19 cellular contexts compared by ENCODE assay signal in genomic region chr4:20283039-20283438, GRCh38. TPM values are rescaled to one million over a fixed set of nuclear protein-coding genes. Genes with fewer than 3 reads are reported as not detected.
DNase-seq lines count a peak whose midpoint lies in the region; ATAC-seq and TF ChIP-seq lines count a peak whose summit lies in the region.
"Had no signal": no experiment of that assay in that cellular context is flagged by ENCODE, and none has a peak within 500 bp of the region (broad histone marks: within the 10 kb centered on the region; RNA-seq: fewer than 3 reads in every experiment).

No MANE protein-coding gene starts in this region.

- H3K9me3 ChIP-seq in HUES64 (ENCODE audit: insufficient read depth, low read depth, low read length) (no peaks in the 10 kb centered on the region), endodermal cell (ENCODE audit: control insufficient read depth, low read length) (no peaks in the 10 kb centered on the region)
- H3K9me3 ChIP-seq: A549; BLaER1 treated with 17β-estradiol and CSF1 and Interleukin-3, amounts not matched to agents 10 nM and 100 nM had no signal

- H3K4me2 ChIP-seq in GM23338 = peak overlapping the region; percentile 21
- H3K4me2 ChIP-seq: A549; BLaER1 treated with 17β-estradiol and CSF1 and Interleukin-3, amounts not matched to agents 10 nM and 100 nM had no signal

- ATAC-seq in GM23338 (peak; percentile 99), HG02798 (IDR thresholded peaks at IDR 0.05; ENCODE audit: poor library complexity, unreplicated experiment) (no peak), GM18909 (IDR thresholded peaks at IDR 0.05; ENCODE audit: poor library complexity, unreplicated experiment) (no peak)
- ATAC-seq: A549; CD8-positive, alpha-beta T cell had no signal

- H4K20me1 ChIP-seq in GM23338 (replicated peaks; ENCODE audit: insufficient read depth) = no peaks in the 10 kb centered on the region
- H4K20me1 ChIP-seq: BLaER1 treated with 17β-estradiol and CSF1 and Interleukin-3, amounts not matched to agents 10 nM and 100 nM had no signal

- H3K27ac Mint-ChIP-seq in GM23338 = no peak overlapping the region
- no peak overlapping the region for H3K27ac Mint-ChIP-seq in endodermal cell
- H3K27ac Mint-ChIP-seq: CD8-positive, alpha-beta T cell; IgD-negative memory B cell had no signal

- WGBS in HUES64 = 12% methylated on average over 4 of the region's 4 CpGs
- 19% methylated on average over 4 of the region's 4 CpGs; no CpG with 5 or more reads in 1 of the 2 experiments for WGBS in endodermal cell (ENCODE audit: insufficient coverage in 1 of 2, insufficient read length in 1 of 2), 2 experiments

- H3K9me2 ChIP-seq in GM23338 (ENCODE audit: insufficient read depth) = no peaks in the 10 kb centered on the region; the same call in 1 of the 2 replicates

- H3K27me3 Mint-ChIP-seq in GM23338 (ENCODE audit: insufficient read depth, low read depth, poor library complexity) (peaks cover 2% of the 10 kb centered on the region), endodermal cell (ENCODE audit: insufficient read depth) (peaks cover 22% of the 10 kb centered on the region)
- H3K27me3 Mint-ChIP-seq: IgD-negative memory B cell had no signal

- H3K4me3 ChIP-seq in GM23338 (no peak overlapping the region), HUES64 (ENCODE audit: low read length) (no peak overlapping the region), endodermal cell (ENCODE audit: low read length) (no peak overlapping the region)
- H3K4me3 ChIP-seq: A549; BLaER1 treated with 17β-estradiol and CSF1 and Interleukin-3, amounts not matched to agents 10 nM and 100 nM had no signal

- no peaks in the 10 kb centered on the region for H3K36me3 Mint-ChIP-seq in GM23338 (ENCODE audit: low read depth)
- no peaks in the 10 kb centered on the region for H3K36me3 Mint-ChIP-seq in endodermal cell (ENCODE audit: low read depth)
- H3K36me3 Mint-ChIP-seq: CD8-positive, alpha-beta T cell; IgD-negative memory B cell had no signal

- H3K36me3 ChIP-seq in GM23338 (ENCODE audit: insufficient read depth) (no peaks in the 10 kb centered on the region), HUES64 (ENCODE audit: insufficient read depth, low read length) (no peaks in the 10 kb centered on the region), endodermal cell (ENCODE audit: control insufficient read depth, insufficient read depth, low read length) (no peaks in the 10 kb centered on the region)
- H3K36me3 ChIP-seq: BLaER1 treated with 17β-estradiol and CSF1 and Interleukin-3, amounts not matched to agents 10 nM and 100 nM had no signal

- no peak overlapping the region for H3K9ac ChIP-seq in HUES64 (ENCODE audit: low read depth, low read length)
- no peak overlapping the region for H3K9ac ChIP-seq in endodermal cell (ENCODE audit: extremely low read depth, low read length, poor library complexity, severe bottlenecking)
- H3K9ac ChIP-seq: BLaER1 treated with 17β-estradiol and CSF1 and Interleukin-3, amounts not matched to agents 10 nM and 100 nM had no signal

- H3K4me3 Mint-ChIP-seq in GM23338 = no peak overlapping the region
- H3K4me3 Mint-ChIP-seq in endodermal cell = no peak overlapping the region
- H3K4me3 Mint-ChIP-seq: CD8-positive, alpha-beta T cell; IgD-negative memory B cell had no signal

- TF ChIP-seq CTCF in GM23338 (conservative IDR thresholded peaks at IDR 0.05; ENCODE audit: low read depth in 2 of 2) (no peak), endodermal cell (conservative IDR thresholded peaks at IDR 0.05) (no peak)

- H2AFZ ChIP-seq in GM23338 = no peak overlapping the region

- H3K79me2 ChIP-seq in GM23338 (replicated peaks; ENCODE audit: insufficient read depth) = no peaks in the 10 kb centered on the region

- no peaks in the 10 kb centered on the region for H3F3A ChIP-seq in GM23338 (replicated peaks; ENCODE audit: low read depth)

- H3K4me1 ChIP-seq in GM23338 (ENCODE audit: insufficient read depth) (peaks cover 32% of the 10 kb centered on the region), HUES64 (ENCODE audit: insufficient read depth, low read length) (peaks cover 51% of the 10 kb centered on the region), endodermal cell (ENCODE audit: control insufficient read depth, insufficient read depth, low read length) (peaks cover 17% of the 10 kb centered on the region)
- H3K4me1 ChIP-seq: A549; BLaER1 treated with 17β-estradiol and CSF1 and Interleukin-3, amounts not matched to agents 10 nM and 100 nM had no signal

- H3K27me3 ChIP-seq in GM23338 (ENCODE audit: insufficient read depth) (no peaks in the 10 kb centered on the region), HUES64 (ENCODE audit: insufficient read depth, low read length) (no peaks in the 10 kb centered on the region), endodermal cell (ENCODE audit: control insufficient read depth, insufficient read depth, low read length, poor library complexity, severe bottlenecking) (no peaks in the 10 kb centered on the region)
- H3K27me3 ChIP-seq: BLaER1 treated with 17β-estradiol and CSF1 and Interleukin-3, amounts not matched to agents 10 nM and 100 nM had no signal

- H3K4me1 Mint-ChIP-seq in GM23338 (peaks cover 53% of the 10 kb centered on the region), endodermal cell (peaks cover 44% of the 10 kb centered on the region)
- H3K4me1 Mint-ChIP-seq: IgD-negative memory B cell had no signal

- DNase-seq in GM23338 (ENCODE audit: low spot score) (peak; percentile 94), endodermal cell (peak; percentile 90), iPS-NIHi7 (ENCODE audit: extremely low spot score) (peak; percentile 76), Ammon's horn (ENCODE audit: low spot score) (no peak), mesenteric fat pad (ENCODE audit: low spot score) (no peak)
- DNase-seq: CD8-positive, alpha-beta T cell; DMS53; EL; GOT3; NCI-H1105; NCI-H2081; NCI-H524 treated with DMSO at 0.1 percent for 48 hours had no signal

- H3K27ac ChIP-seq in GM23338 (ENCODE audit: low read depth) (no peak overlapping the region), HUES64 (ENCODE audit: low read depth, low read length) (peak overlapping the region; percentile 41; the same call in 1 of the 2 replicates), endodermal cell (ENCODE audit: low read depth, low read length) (no peak overlapping the region)
- H3K27ac ChIP-seq: A549; BLaER1 treated with 17β-estradiol and CSF1 and Interleukin-3, amounts not matched to agents 10 nM and 100 nM; HL-60 had no signal

- H3K9me3 Mint-ChIP-seq in GM23338 = no peaks in the 10 kb centered on the region
- H3K9me3 Mint-ChIP-seq in endodermal cell = no peaks in the 10 kb centered on the region
- H3K9me3 Mint-ChIP-seq: IgD-negative memory B cell had no signal

TF ChIP-seq in GM23338, 12 proteins besides CTCF, POLR2A, EP300 and RAD21 (continues in another document):
- TF ChIP-seq EZH2phosphoT487 (IDR thresholded peaks at IDR 0.05; ENCODE audit: unreplicated experiment) (no peak), CREB1 (CRISPR knock-in tag; IDR thresholded peaks at IDR 0.05; ENCODE audit: low read depth) (peak; percentile 49; the same call in 1 of the 2 replicates), ZNF114 (CRISPR knock-in tag; IDR thresholded peaks at IDR 0.05) (no peak), EZH2 (IDR thresholded peaks at IDR 0.05; ENCODE audit: low read depth, unreplicated experiment) (no peak), POLR2AphosphoS5 (IDR thresholded peaks at IDR 0.05; ENCODE audit: low read depth) (no peak)
- TF ChIP-seq, protein P1, sequence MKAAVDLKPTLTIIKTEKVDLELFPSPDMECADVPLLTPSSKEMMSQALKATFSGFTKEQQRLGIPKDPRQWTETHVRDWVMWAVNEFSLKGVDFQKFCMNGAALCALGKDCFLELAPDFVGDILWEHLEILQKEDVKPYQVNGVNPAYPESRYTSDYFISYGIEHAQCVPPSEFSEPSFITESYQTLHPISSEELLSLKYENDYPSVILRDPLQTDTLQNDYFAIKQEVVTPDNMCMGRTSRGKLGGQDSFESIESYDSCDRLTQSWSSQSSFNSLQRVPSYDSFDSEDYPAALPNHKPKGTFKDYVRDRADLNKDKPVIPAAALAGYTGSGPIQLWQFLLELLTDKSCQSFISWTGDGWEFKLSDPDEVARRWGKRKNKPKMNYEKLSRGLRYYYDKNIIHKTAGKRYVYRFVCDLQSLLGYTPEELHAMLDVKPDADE (IDR thresholded peaks at IDR 0.05) = no peak
- TF ChIP-seq, protein P2, sequence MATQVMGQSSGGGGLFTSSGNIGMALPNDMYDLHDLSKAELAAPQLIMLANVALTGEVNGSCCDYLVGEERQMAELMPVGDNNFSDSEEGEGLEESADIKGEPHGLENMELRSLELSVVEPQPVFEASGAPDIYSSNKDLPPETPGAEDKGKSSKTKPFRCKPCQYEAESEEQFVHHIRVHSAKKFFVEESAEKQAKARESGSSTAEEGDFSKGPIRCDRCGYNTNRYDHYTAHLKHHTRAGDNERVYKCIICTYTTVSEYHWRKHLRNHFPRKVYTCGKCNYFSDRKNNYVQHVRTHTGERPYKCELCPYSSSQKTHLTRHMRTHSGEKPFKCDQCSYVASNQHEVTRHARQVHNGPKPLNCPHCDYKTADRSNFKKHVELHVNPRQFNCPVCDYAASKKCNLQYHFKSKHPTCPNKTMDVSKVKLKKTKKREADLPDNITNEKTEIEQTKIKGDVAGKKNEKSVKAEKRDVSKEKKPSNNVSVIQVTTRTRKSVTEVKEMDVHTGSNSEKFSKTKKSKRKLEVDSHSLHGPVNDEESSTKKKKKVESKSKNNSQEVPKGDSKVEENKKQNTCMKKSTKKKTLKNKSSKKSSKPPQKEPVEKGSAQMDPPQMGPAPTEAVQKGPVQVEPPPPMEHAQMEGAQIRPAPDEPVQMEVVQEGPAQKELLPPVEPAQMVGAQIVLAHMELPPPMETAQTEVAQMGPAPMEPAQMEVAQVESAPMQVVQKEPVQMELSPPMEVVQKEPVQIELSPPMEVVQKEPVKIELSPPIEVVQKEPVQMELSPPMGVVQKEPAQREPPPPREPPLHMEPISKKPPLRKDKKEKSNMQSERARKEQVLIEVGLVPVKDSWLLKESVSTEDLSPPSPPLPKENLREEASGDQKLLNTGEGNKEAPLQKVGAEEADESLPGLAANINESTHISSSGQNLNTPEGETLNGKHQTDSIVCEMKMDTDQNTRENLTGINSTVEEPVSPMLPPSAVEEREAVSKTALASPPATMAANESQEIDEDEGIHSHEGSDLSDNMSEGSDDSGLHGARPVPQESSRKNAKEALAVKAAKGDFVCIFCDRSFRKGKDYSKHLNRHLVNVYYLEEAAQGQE (IDR thresholded peaks at IDR 0.05; ENCODE audit: unreplicated experiment) = no peak

RNA-seq across cellular contexts. Expression of gene SLIT2, which starts 31.3 kb away (rescaled TPM):
- total RNA-seq in GM23338 (2014; rRNA removed; shearing (Covaris generic)) = 5.6 and 5.7 TPM in 2 replicates
- 4.9 and 5.2 TPM in 2 replicates for polyA plus RNA-seq in GM23338 (2016; fragmentation: Nextera tagmentation; extraction: Ambion mirVana)
- polyA plus RNA-seq in HUES64 (2013, experiment 1 of 2) = 12.5 TPM
- polyA plus RNA-seq in HUES64 (2013, experiment 2 of 2) = 23.1 TPM
- total RNA-seq in endodermal cell (1 to 10 TPM; 3.4 to 3.5 TPM), mesenteric fat pad (11.6 TPM)
- 44.3 TPM for polyA plus RNA-seq in endodermal cell (2013, experiment 1 of 2)
- polyA plus RNA-seq in endodermal cell (2013, experiment 2 of 2) = 45.7 TPM
- total RNA-seq: CD8-positive, alpha-beta T cell had no signal
- polyA plus RNA-seq: A549, IgD-negative memory B cell had no signal

Comparison
In these comparisons a context has a peak if more than half of its experiments do, and no peak if none do; other contexts are left out.
1. DNase-seq: peak in GM23338 (single experiment), endodermal cell (single experiment) and iPS-NIHi7 (single experiment); none in Ammon's horn (single experiment) and mesenteric fat pad (single experiment).